Comparison of ENCODE assay signal across 10 cellular contexts in the genomic region with DNA sequence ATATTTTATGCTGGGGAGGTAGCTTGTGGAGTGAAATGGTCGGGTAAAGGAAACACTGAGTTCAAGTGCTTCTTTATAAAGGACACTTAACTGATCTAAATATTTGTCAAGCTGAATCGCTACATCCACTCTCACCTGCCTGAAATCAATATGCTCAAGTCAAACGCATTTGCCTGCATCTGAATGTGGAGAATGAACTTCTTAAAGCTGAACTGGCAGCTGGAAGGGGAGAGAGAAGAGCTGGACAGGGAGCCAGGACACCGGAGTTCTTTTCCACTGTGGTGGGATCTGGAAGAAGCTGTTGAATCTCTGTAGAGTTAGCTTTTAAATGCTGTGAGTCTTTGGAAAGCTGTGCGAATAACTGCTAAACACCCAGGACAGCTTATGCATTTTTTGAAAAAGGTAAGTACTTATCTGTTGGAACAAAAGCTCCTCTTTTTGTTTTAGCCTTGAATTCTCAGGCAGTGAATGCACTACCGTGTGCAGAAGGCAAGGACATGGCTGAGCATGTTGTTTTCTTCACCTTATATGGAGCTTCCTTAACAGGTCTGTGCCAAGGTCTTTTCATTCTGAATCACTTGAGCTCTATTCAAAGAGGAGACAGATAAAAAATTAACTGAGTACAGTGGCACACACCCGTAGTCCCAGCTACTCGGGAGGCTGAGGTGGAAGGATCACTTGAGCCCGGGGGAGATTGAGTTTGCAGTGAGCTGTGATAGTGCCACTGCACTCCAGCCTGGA.
DNase-seq lines count a peak whose midpoint lies in the region; ATAC-seq and TF ChIP-seq lines count a peak whose summit lies in the region.
"Had no signal": no experiment of that assay in that cellular context is flagged by ENCODE, and none has a peak within 500 bp of the region (broad histone marks: within the 10 kb centered on the region; RNA-seq: fewer than 3 reads in every experiment).

No MANE protein-coding gene starts in this region.

- no peak overlapping the region for H3K4me3 Mint-ChIP-seq in stimulated activated naive CD8-positive, alpha-beta T cell treated with anti-CD3 and anti-CD28 coated beads, Interleukin-15, amount 100 ng/mL, for 72 hours
- H3K4me3 Mint-ChIP-seq: B cell; stimulated activated naive B cell treated with anti-CD40 and anti-IgM and Interleukin-4, amounts not matched to agents 10 μg/mL and 1 μg/mL and 100 μg/mL, for 72 hours had no signal

- peak; percentile 36 for ATAC-seq in stimulated activated naive CD8-positive, alpha-beta T cell treated with anti-CD3 and anti-CD28 coated beads, Interleukin-15, amount 100 ng/mL, for 72 hours
- no peak for ATAC-seq in GM18519 (IDR thresholded peaks at IDR 0.05; ENCODE audit: low FRiP score, unreplicated experiment)

- H3K4me1 Mint-ChIP-seq in stimulated activated naive CD8-positive, alpha-beta T cell treated with anti-CD3 and anti-CD28 coated beads, Interleukin-15, amount 100 ng/mL, for 72 hours, result peaks cover 31% of the 10 kb centered on the region
- H3K4me1 Mint-ChIP-seq: B cell had no signal

- H3K9me3 Mint-ChIP-seq in stimulated activated naive CD8-positive, alpha-beta T cell treated with anti-CD3 and anti-CD28 coated beads, Interleukin-15, amount 100 ng/mL, for 72 hours, result peaks cover 0 to 3% of the 10 kb centered on the region in 2 donors

- H3K4me3 ChIP-seq in epithelial cell of proximal tubule (ENCODE audit: low read depth, low read length), result no peak overlapping the region

- TF ChIP-seq CTCF in epithelial cell of proximal tubule (conservative IDR thresholded peaks at IDR 0.05; ENCODE audit: low read depth, low read length), result no peak

- H3K27ac Mint-ChIP-seq in stimulated activated naive CD8-positive, alpha-beta T cell treated with anti-CD3 and anti-CD28 coated beads, Interleukin-15, amount 100 ng/mL, for 72 hours, result no peak overlapping the region
- H3K27ac Mint-ChIP-seq: B cell; stimulated activated naive B cell treated with anti-CD40 and anti-IgM and Interleukin-4, amounts not matched to agents 10 μg/mL and 1 μg/mL and 100 μg/mL, for 72 hours had no signal

- H3K27me3 Mint-ChIP-seq in stimulated activated naive CD8-positive, alpha-beta T cell treated with anti-CD3 and anti-CD28 coated beads, Interleukin-15, amount 100 ng/mL, for 72 hours, result no peaks in the 10 kb centered on the region
- H3K27me3 Mint-ChIP-seq: B cell; stimulated activated naive B cell treated with anti-CD40 and anti-IgM and Interleukin-4, amounts not matched to agents 10 μg/mL and 1 μg/mL and 100 μg/mL, for 72 hours had no signal

- peak; percentile 37 for DNase-seq in NCI-H748 (lab: John Stamatoyannopoulos, UW; ENCODE audit: unreplicated experiment)
- no peak for DNase-seq in NCI-H748 treated with DMSO at 0.1 percent for 48 hours (lab: John Stamatoyannopoulos, UW)
- peak; percentile 37 for DNase-seq in NCI-H345 treated with DMSO at 0.1 percent for 48 hours (lab: John Stamatoyannopoulos, UW; ENCODE audit: unreplicated experiment)
- peak; percentile 74 for DNase-seq in epithelial cell of proximal tubule (ENCODE audit: low read depth)
- DNase-seq in stimulated activated naive CD8-positive, alpha-beta T cell treated with anti-CD3 and anti-CD28 coated beads, Interleukin-15, amount 100 ng/mL, for 72 hours, result no peak
- DNase-seq in NCI-H446 (lab: John Stamatoyannopoulos, UW), result no peak
- DNase-seq in AG08396 (ENCODE audit: low spot score), result no peak
- DNase-seq: stimulated activated naive B cell treated with anti-CD40 and anti-IgM and Interleukin-4, amounts not matched to agents 10 μg/mL and 1 μg/mL and 100 μg/mL, for 72 hours had no signal

Comparison
In these comparisons a context has a peak if more than half of its experiments do, and no peak if none do; other contexts are left out.
1. DNase-seq: peak in NCI-H748 (single experiment), NCI-H345 treated with DMSO at 0.1 percent for 48 hours (single experiment) and epithelial cell of proximal tubule (single experiment); none in NCI-H748 treated with DMSO at 0.1 percent for 48 hours (single experiment), stimulated activated naive CD8-positive, alpha-beta T cell treated with anti-CD3 and anti-CD28 coated beads, Interleukin-15, amount 100 ng/mL, for 72 hours (0 of 2), NCI-H446 (0 of 2) and AG08396 (single experiment).